ENCODE assay signal across 21 cellular contexts in genomic region chr15:77396692-77397091, GRCh38. TPM values are rescaled to one million over a fixed set of nuclear protein-coding genes. Genes with fewer than 3 reads are reported as not detected.
DNase-seq lines count a peak whose midpoint lies in the region; ATAC-seq, FAIRE-seq and TF ChIP-seq lines count a peak whose summit lies in the region.
"Had no signal": no experiment of that assay in that cellular context is flagged by ENCODE, and none has a peak within 500 bp of the region (broad histone marks: within the 10 kb centered on the region; RNA-seq: fewer than 3 reads in every experiment).

No MANE protein-coding gene starts in this region.

- H3K27ac Mint-ChIP-seq in GM23338: no peak overlapping the region
- H3K27ac Mint-ChIP-seq: B cell; CD8-positive, alpha-beta T cell; HFFc6 had no signal

- peaks cover 5% of the 10 kb centered on the region; the same call in 2 of the 3 replicates for H3K4me1 Mint-ChIP-seq in GM23338

- H3K27me3 ChIP-seq in GM23338 (ENCODE audit: insufficient read depth): no peaks in the 10 kb centered on the region
- H3K27me3 ChIP-seq: BLaER1 had no signal

- no peak for TF ChIP-seq CTCF in A549 (IDR thresholded peaks at IDR 0.05)
- no peak for TF ChIP-seq CTCF in GM23338 (conservative IDR thresholded peaks at IDR 0.05; ENCODE audit: low read depth in 2 of 2)

- H3K4me3 ChIP-seq in A549: no peak overlapping the region
- no peak overlapping the region for H3K4me3 ChIP-seq in GM23338
- H3K4me3 ChIP-seq: BLaER1, GM12878 had no signal

- H3K4me3 Mint-ChIP-seq in GM23338: no peak overlapping the region
- H3K4me3 Mint-ChIP-seq: B cell; CD4-positive, CD25-positive, alpha-beta regulatory T cell; CD8-positive, alpha-beta T cell; HFFc6 had no signal

- TF ChIP-seq RAD21 in A549 (conservative IDR thresholded peaks at IDR 0.05 in 1 of 2, IDR thresholded peaks at IDR 0.05 in 1 of 2) (no peak), Ishikawa (IDR thresholded peaks at IDR 0.05; ENCODE audit: low read depth) (no peak)

- H3K4me2 ChIP-seq in A549: no peak overlapping the region
- no peak overlapping the region for H3K4me2 ChIP-seq in GM23338
- H3K4me2 ChIP-seq: BLaER1 had no signal

- peaks cover 100% of the 10 kb centered on the region for H3K79me2 ChIP-seq in GM23338 (replicated peaks; ENCODE audit: insufficient read depth)

- no peak for TF ChIP-seq EP300 in A549 (IDR thresholded peaks at IDR 0.05)
- TF ChIP-seq EP300 in Ishikawa (IDR thresholded peaks at IDR 0.05; ENCODE audit: borderline replicate concordance): no peak

- no peaks in the 10 kb centered on the region for H3K4me1 ChIP-seq in A549
- H3K4me1 ChIP-seq in GM23338 (ENCODE audit: insufficient read depth): no peaks in the 10 kb centered on the region
- H3K4me1 ChIP-seq: BLaER1, Caco-2 had no signal

- ATAC-seq in A549 (no peak), GM23338 (no peak), GM21717 (IDR thresholded peaks at IDR 0.05; ENCODE audit: unreplicated experiment) (no peak)
- ATAC-seq: CD8-positive, alpha-beta T cell; GM12878 had no signal

- WGBS in A549 (ENCODE audit: missing lambda C conversion rate): 44% methylated on average over 1 of the region's 1 CpG

- H4K20me1 ChIP-seq in GM23338 (replicated peaks; ENCODE audit: insufficient read depth): peaks cover 6% of the 10 kb centered on the region
- H4K20me1 ChIP-seq: BLaER1 had no signal

- FAIRE-seq in A549 (lab: Jason Lieb, UNC): no peak
- FAIRE-seq: GM12878, GM19239, H1 had no signal

- peaks cover 6% of the 10 kb centered on the region; the same call in 1 of the 2 replicates for H3K36me3 ChIP-seq in GM23338 (ENCODE audit: insufficient read depth)
- H3K36me3 ChIP-seq: BLaER1 had no signal

- H3K9me3 Mint-ChIP-seq in GM23338: peaks cover 44% of the 10 kb centered on the region

- no peaks in the 10 kb centered on the region for H3F3A ChIP-seq in GM23338 (replicated peaks; ENCODE audit: low read depth)

- DNase-seq in A549 (ENCODE audit: low read depth in 1 of 2, low spot score in 1 of 2) (no peak), GM23338 (ENCODE audit: low spot score) (no peak), UCSD-AML1 (lab: John Stamatoyannopoulos, UW; ENCODE audit: unreplicated experiment) (no peak), HUDEP-2 (lab: John Stamatoyannopoulos, UW; ENCODE audit: unreplicated experiment in 76 of 76) (no peak)
- DNase-seq: Caco-2; CD4-positive, CD25-positive, alpha-beta regulatory T cell; CD8-positive, alpha-beta T cell; DMS153; EL; GDM1; H7; HCEC 1CT; HFFc6 had no signal

- no peak for TF ChIP-seq POLR2A in A549 (IDR thresholded peaks at IDR 0.05; ENCODE audit: low read length)

- peaks cover 40% of the 10 kb centered on the region; the same call in 2 of the 3 replicates for H3K36me3 Mint-ChIP-seq in GM23338 (ENCODE audit: low read depth)

- CTCF ChIA-PET in A549 (lab: Yijun Ruan, JAX): no interaction called here

- H3K9me3 ChIP-seq in A549: peaks cover 28% of the 10 kb centered on the region

- no peak overlapping the region for H2AFZ ChIP-seq in GM23338

- H3K27ac ChIP-seq in A549: no peak overlapping the region
- H3K27ac ChIP-seq in GM23338 (ENCODE audit: low read depth): no peak overlapping the region
- H3K27ac ChIP-seq: BLaER1, C4-2B had no signal

- no peaks in the 10 kb centered on the region for H3K9me2 ChIP-seq in GM23338 (ENCODE audit: insufficient read depth)

- peaks cover 4% of the 10 kb centered on the region for H3K27me3 Mint-ChIP-seq in GM23338 (ENCODE audit: insufficient read depth, low read depth, poor library complexity)
- H3K27me3 Mint-ChIP-seq: B cell had no signal

- POLR2A ChIA-PET in A549 (lab: Yijun Ruan, JAX): no interaction called here

TF ChIP-seq in A549, 52 proteins besides CTCF, POLR2A, EP300 and RAD21 (continues in another document):
- no peak for TF ChIP-seq MAZ (IDR thresholded peaks at IDR 0.05; ENCODE audit: borderline replicate concordance, low read depth, low read length)
- TF ChIP-seq, protein P1, sequence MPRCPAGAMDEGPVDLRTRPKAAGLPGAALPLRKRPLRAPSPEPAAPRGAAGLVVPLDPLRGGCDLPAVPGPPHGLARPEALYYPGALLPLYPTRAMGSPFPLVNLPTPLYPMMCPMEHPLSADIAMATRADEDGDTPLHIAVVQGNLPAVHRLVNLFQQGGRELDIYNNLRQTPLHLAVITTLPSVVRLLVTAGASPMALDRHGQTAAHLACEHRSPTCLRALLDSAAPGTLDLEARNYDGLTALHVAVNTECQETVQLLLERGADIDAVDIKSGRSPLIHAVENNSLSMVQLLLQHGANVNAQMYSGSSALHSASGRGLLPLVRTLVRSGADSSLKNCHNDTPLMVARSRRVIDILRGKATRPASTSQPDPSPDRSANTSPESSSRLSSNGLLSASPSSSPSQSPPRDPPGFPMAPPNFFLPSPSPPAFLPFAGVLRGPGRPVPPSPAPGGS (IDR thresholded peaks at IDR 0.05): no peak

TF ChIP-seq in GM23338, 12 proteins besides CTCF, POLR2A, EP300 and RAD21 (continues in another document):
- no peak for TF ChIP-seq EZH2 (IDR thresholded peaks at IDR 0.05; ENCODE audit: low read depth, unreplicated experiment)
- TF ChIP-seq, protein P2, sequence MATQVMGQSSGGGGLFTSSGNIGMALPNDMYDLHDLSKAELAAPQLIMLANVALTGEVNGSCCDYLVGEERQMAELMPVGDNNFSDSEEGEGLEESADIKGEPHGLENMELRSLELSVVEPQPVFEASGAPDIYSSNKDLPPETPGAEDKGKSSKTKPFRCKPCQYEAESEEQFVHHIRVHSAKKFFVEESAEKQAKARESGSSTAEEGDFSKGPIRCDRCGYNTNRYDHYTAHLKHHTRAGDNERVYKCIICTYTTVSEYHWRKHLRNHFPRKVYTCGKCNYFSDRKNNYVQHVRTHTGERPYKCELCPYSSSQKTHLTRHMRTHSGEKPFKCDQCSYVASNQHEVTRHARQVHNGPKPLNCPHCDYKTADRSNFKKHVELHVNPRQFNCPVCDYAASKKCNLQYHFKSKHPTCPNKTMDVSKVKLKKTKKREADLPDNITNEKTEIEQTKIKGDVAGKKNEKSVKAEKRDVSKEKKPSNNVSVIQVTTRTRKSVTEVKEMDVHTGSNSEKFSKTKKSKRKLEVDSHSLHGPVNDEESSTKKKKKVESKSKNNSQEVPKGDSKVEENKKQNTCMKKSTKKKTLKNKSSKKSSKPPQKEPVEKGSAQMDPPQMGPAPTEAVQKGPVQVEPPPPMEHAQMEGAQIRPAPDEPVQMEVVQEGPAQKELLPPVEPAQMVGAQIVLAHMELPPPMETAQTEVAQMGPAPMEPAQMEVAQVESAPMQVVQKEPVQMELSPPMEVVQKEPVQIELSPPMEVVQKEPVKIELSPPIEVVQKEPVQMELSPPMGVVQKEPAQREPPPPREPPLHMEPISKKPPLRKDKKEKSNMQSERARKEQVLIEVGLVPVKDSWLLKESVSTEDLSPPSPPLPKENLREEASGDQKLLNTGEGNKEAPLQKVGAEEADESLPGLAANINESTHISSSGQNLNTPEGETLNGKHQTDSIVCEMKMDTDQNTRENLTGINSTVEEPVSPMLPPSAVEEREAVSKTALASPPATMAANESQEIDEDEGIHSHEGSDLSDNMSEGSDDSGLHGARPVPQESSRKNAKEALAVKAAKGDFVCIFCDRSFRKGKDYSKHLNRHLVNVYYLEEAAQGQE (IDR thresholded peaks at IDR 0.05; ENCODE audit: unreplicated experiment): peak; percentile 24

TF ChIP-seq in Ishikawa, 13 proteins besides CTCF, POLR2A, EP300 and RAD21 (continues in another document):
- no peak for TF ChIP-seq NFIC (IDR thresholded peaks at IDR 0.05)
- TF ChIP-seq FOXM1 (IDR thresholded peaks at IDR 0.05; ENCODE audit: borderline replicate concordance, low read depth): no peak
- TF ChIP-seq EGR1 (IDR thresholded peaks at IDR 0.05): no peak
- TF ChIP-seq YY1 (IDR thresholded peaks at IDR 0.05; ENCODE audit: low read depth): no peak
- no peak for TF ChIP-seq ZBTB7A (IDR thresholded peaks at IDR 0.05; ENCODE audit: low read depth)
- TF ChIP-seq TCF12 (IDR thresholded peaks at IDR 0.05; ENCODE audit: low read depth): no peak
- TF ChIP-seq, protein P3, sequence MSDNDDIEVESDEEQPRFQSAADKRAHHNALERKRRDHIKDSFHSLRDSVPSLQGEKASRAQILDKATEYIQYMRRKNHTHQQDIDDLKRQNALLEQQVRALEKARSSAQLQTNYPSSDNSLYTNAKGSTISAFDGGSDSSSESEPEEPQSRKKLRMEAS (IDR thresholded peaks at IDR 0.05): no peak

RNA-seq across cellular contexts. Expression of gene PEAK1, which starts 23.2 kb away (rescaled TPM):
- polyA plus RNA-seq in A549 (2011; rRNA removed) (13.7 and 15.0 TPM in 2 replicates), A549 (2017; fragmentation: RNase III; extraction: RNeasy Plus Mini Kit Qiagen cat#74134 plus additional on column Dnase treatment) (7.5 to 9.1 TPM (median 8.0 TPM) in 3 replicates), GM23338 (2016; fragmentation: Nextera tagmentation; extraction: Ambion mirVana) (5.6 and 7.8 TPM in 2 replicates)
- polyA plus RNA-seq in A549 (2012; cell fraction: cytosol; rRNA removed): 3.9 and 4.3 TPM in 2 replicates
- polyA plus RNA-seq in A549 (2012; cell fraction: nucleus; rRNA removed): 4.0 and 5.4 TPM in 2 replicates
- 24.2 and 25.0 TPM in 2 replicates for polyA minus RNA-seq in A549 (2011; rRNA and poly(A)+ RNA removed)
- total RNA-seq in GM23338 (2014; rRNA removed; shearing (Covaris generic)): 22.8 and 34.1 TPM in 2 replicates

RNA-seq across cellular contexts. Expression of gene HMG20A, which starts 24.0 kb away (rescaled TPM):
- polyA plus RNA-seq in A549 (2011; rRNA removed): 77.2 and 85.1 TPM in 2 replicates
- 21.9 and 22.8 TPM in 2 replicates for polyA plus RNA-seq in A549 (2012; cell fraction: cytosol; rRNA removed)
- polyA plus RNA-seq in A549 (2012; cell fraction: nucleus; rRNA removed): 21.7 and 24.5 TPM in 2 replicates
- 29.1 to 33.2 TPM (median 29.5 TPM) in 3 replicates for polyA plus RNA-seq in A549 (2017; fragmentation: RNase III; extraction: RNeasy Plus Mini Kit Qiagen cat#74134 plus additional on column Dnase treatment)
- polyA minus RNA-seq in A549 (2011; rRNA and poly(A)+ RNA removed): 42.6 and 67.6 TPM in 2 replicates
- 49.3 and 57.8 TPM in 2 replicates for total RNA-seq in GM23338 (2014; rRNA removed; shearing (Covaris generic))
- polyA plus RNA-seq in GM23338 (2016; fragmentation: Nextera tagmentation; extraction: Ambion mirVana): 12.2 and 17.8 TPM in 2 replicates
